Comparison of ENCODE assay signal across 8 cellular contexts in genomic region chr13:97976551-97977375, GRCh38. TPM values are rescaled to one million over a fixed set of nuclear protein-coding genes. Genes with fewer than 3 reads are reported as not detected.
DNase-seq lines count a peak whose midpoint lies in the region; ATAC-seq and TF ChIP-seq lines count a peak whose summit lies in the region.

No MANE protein-coding gene starts in this region.

- no peak for DNase-seq in Panc1 (ENCODE audit: low read depth, low spot score)
- DNase-seq in body of pancreas: peak in 1 of 4 donors; percentile 38
- peak; percentile 29 for DNase-seq in iris pigment epithelial cell (ENCODE audit: low read depth)
- peak; percentile 90 for DNase-seq in spleen
- DNase-seq in NCI-H1930 (lab: John Stamatoyannopoulos, UW): no peak

- no peaks in the 10 kb centered on the region for H3K9me3 ChIP-seq in BLaER1 treated with 17β-estradiol and CSF1 and Interleukin-3, amounts not matched to agents 10 nM and 100 nM (replicated peaks in 1 of 11)
- H3K9me3 ChIP-seq in Panc1 (ENCODE audit: control insufficient read depth, insufficient read depth, low read depth, low read length) (no peaks in the 10 kb centered on the region), body of pancreas (no peaks in the 10 kb centered on the region), spleen (no peaks in the 10 kb centered on the region)

- H3K4me2 ChIP-seq in BLaER1 treated with 17β-estradiol and CSF1 and Interleukin-3, amounts not matched to agents 10 nM and 100 nM: peak overlapping the region; percentile 79 to 95 (median 89)

- peak; percentile 18 for ATAC-seq in GM18520 (IDR thresholded peaks at IDR 0.05; ENCODE audit: unreplicated experiment)
- ATAC-seq in HG02973 (IDR thresholded peaks at IDR 0.05; ENCODE audit: unreplicated experiment): peak; percentile 41
- peak; percentile 47 for ATAC-seq in Panc1
- peak; percentile 45 for ATAC-seq in body of pancreas

- TF ChIP-seq CTCF in Panc1 (IDR thresholded peaks at IDR 0.05) (no peak), body of pancreas (IDR thresholded peaks at IDR 0.05) (no peak), spleen (IDR thresholded peaks at IDR 0.05 in 8 of 11, conservative IDR thresholded peaks at IDR 0.05 in 3 of 11) (peak in 1 of 11 experiments; percentile 1)

- peaks cover 0 to 46% (median 39%) of the 10 kb centered on the region in 11 experiments; a peak in 19 of 22 replicates for H4K20me1 ChIP-seq in BLaER1 treated with 17β-estradiol and CSF1 and Interleukin-3, amounts not matched to agents 10 nM and 100 nM

- H3K27me3 ChIP-seq in BLaER1 treated with 17β-estradiol and CSF1 and Interleukin-3, amounts not matched to agents 10 nM and 100 nM: no peaks in the 10 kb centered on the region
- H3K27me3 ChIP-seq in Panc1 (ENCODE audit: control insufficient read depth, insufficient read depth, low read length) (no peaks in the 10 kb centered on the region), body of pancreas (no peaks in the 10 kb centered on the region), spleen (replicated peaks in 1 of 7) (no peaks in the 10 kb centered on the region)

- WGBS in body of pancreas, 2 donors: 0 to 1% methylated on average over 26 to 53 of the region's 90 CpGs
- WGBS in spleen, 5 donors: 0 to 1% (median 0%) methylated on average over 9 to 90 of the region's 90 CpGs

- peak overlapping the region; percentile 79 to 100 (median 96) for H3K4me3 ChIP-seq in BLaER1 treated with 17β-estradiol and CSF1 and Interleukin-3, amounts not matched to agents 10 nM and 100 nM
- peak overlapping the region; percentile 75 to 86 for H3K4me3 ChIP-seq in Panc1 (ENCODE audit: low read depth in 2 of 2, low read length in 2 of 2)
- H3K4me3 ChIP-seq in body of pancreas: peak overlapping the region; percentile 24 to 83
- peak overlapping the region; percentile 56 to 93 (median 80) for H3K4me3 ChIP-seq in spleen

- H3K9ac ChIP-seq in BLaER1 treated with 17β-estradiol and CSF1 and Interleukin-3, amounts not matched to agents 10 nM and 100 nM: peak overlapping the region; percentile 88 to 98 (median 96)

- intact Hi-C loops in Panc1 (cut with micrococcal nuclease; ENCODE audit: unreplicated experiment): loop anchor here (10.0 kb wide), 1 partner anchor 122 kb away; no protein-coding TSS in a partner anchor
- intact Hi-C loops in body of pancreas (cut with DNase I): no loop called here
- intact Hi-C loops in spleen (cut with DNase I; ENCODE audit: low total_unique reads): no loop called here

- CTCF ChIA-PET in Panc1 (lab: Charles Lee): no interaction called here

- in situ Hi-C loops in Panc1 (cut with HindIII; ENCODE audit: low pct_unique_long_range_greater_than_20kb, low sequenced_read_pairs): no loop called here

- POLR2A ChIA-PET in Panc1 (lab: Charles Lee): interaction anchor here (0.6 kb wide), 1 partner anchor 363 kb away, joined by 11 read pairs; no protein-coding TSS in a partner anchor

- peak overlapping the region; percentile 77 to 96 (median 94) for H3K27ac ChIP-seq in BLaER1 treated with 17β-estradiol and CSF1 and Interleukin-3, amounts not matched to agents 10 nM and 100 nM
- H3K27ac ChIP-seq in Panc1 (ENCODE audit: low read length) (peak overlapping the region; percentile 94), body of pancreas (peak overlapping the region; percentile 85 to 99 (median 96)), spleen (peak overlapping the region; percentile 44 to 96 (median 94))

- BruUV-seq in Panc1 (replicated peaks; lab: Mats Ljungman, UMichigan): no TSS peak

- peaks cover 0 to 23% (median 7%) of the 10 kb centered on the region in 11 experiments; a peak in 12 of 22 replicates for H3K36me3 ChIP-seq in BLaER1 treated with 17β-estradiol and CSF1 and Interleukin-3, amounts not matched to agents 10 nM and 100 nM
- H3K36me3 ChIP-seq in Panc1 (ENCODE audit: control insufficient read depth, insufficient read depth, low read length) (peaks cover 6% of the 10 kb centered on the region; the same call in 1 of the 2 replicates), body of pancreas (replicated peaks in 1 of 2; ENCODE audit: insufficient read depth in 1 of 2, low read depth in 2 of 2) (no peaks in the 10 kb centered on the region), spleen (no peaks in the 10 kb centered on the region)

- H3K4me1 ChIP-seq in BLaER1 treated with 17β-estradiol and CSF1 and Interleukin-3, amounts not matched to agents 10 nM and 100 nM: peaks cover 19 to 38% (median 25%) of the 10 kb centered on the region in 10 experiments
- H3K4me1 ChIP-seq in Panc1 (ENCODE audit: control insufficient read depth, insufficient read depth, low read length) (peaks cover 13% of the 10 kb centered on the region), body of pancreas (peaks cover 28% of the 10 kb centered on the region), spleen (peaks cover 13 to 52% (median 38%) of the 10 kb centered on the region in 6 donors)

- TF ChIP-seq POLR2A in body of pancreas (IDR thresholded peaks at IDR 0.05) (peak in 1 of 3 donors; percentile 45), spleen (IDR thresholded peaks at IDR 0.05) (no peak)

RNA-seq across cellular contexts. Expression of gene IPO5, which starts 23.3 kb away (rescaled TPM):
- total RNA-seq in Panc1 (2021; ENCODE audit: unreplicated experiment) (122 TPM), body of pancreas (10 to 100 TPM; 84.0 to 96.8 TPM), spleen (10 to 100 TPM; 61.9 to 97.7 (median 78.2) TPM)
- 57.6 TPM for polyA plus RNA-seq in Panc1 (2012; ENCODE audit: insufficient read length)
- polyA plus RNA-seq in spleen: 10 to 100 TPM; 17.8 to 23.9 (median 23.1) TPM

Comparison
In these comparisons a context has a peak if more than half of its experiments do, and no peak if none do; other contexts are left out.
1. DNase-seq: peak in iris pigment epithelial cell (single experiment) and spleen (single experiment); none in Panc1 (single experiment) and NCI-H1930 (0 of 2).
2. Peak in every context shown above with its lines, with median percentiles within 50 percentile points of each other: H3K27ac ChIP-seq, H3K4me3 ChIP-seq and ATAC-seq.